ENCODE assay signal across 32 cellular contexts in genomic region chr3:55716044-55716443, GRCh38.
"Had no signal": no experiment of that assay in that cellular context is flagged by ENCODE, and none has a peak within 500 bp of the region (broad histone marks: within the 10 kb centered on the region; RNA-seq: fewer than 3 reads in every experiment).

No MANE protein-coding gene starts in this region.

- H3K9me3 ChIP-seq: adrenal gland, body of pancreas, breast epithelium had no signal

- H3K4me3 ChIP-seq: adrenal gland, body of pancreas, breast epithelium had no signal

- H3K36me3 ChIP-seq: adrenal gland, brain microvascular endothelial cell, breast epithelium had no signal

- ATAC-seq: activated CD8-positive, alpha-beta T cell treated with anti-CD3 and anti-CD28 coated beads for 36 hours; activated naive CD4-positive, alpha-beta T cell treated with anti-CD3 and anti-CD28 coated beads, Interleukin-2, amount 50 U/mL, for 72 hours; activated T-cell treated with anti-CD3 and anti-CD28 coated beads, Interleukin-2, amount 50 U/mL, for 4 hours; activated T-cell treated with anti-CD3 and anti-CD28 coated beads, Interleukin-2, amount 50 U/mL, for 72 hours; activated T-helper 17 cell treated with anti-CD3 and anti-CD28 coated beads, Interleukin-2, amount 50 U/mL, for 72 hours; body of pancreas had no signal

- H3K27me3 ChIP-seq: adrenal gland, body of pancreas, brain microvascular endothelial cell, breast epithelium had no signal

- DNase-seq: activated B cell treated with CpG ODN at 0.5 μM for 24 hours; activated CD4-positive, alpha-beta memory T cell treated with anti-CD3 and anti-CD28 coated beads for 36 hours; activated CD4-positive, alpha-beta T cell treated with anti-CD3 and anti-CD28 coated beads for 4 hours; activated CD4-positive, alpha-beta T cell treated with anti-CD3 and anti-CD28 coated beads, Interleukin-2, amount 10 ng/mL, durations not matched to agents 24 days and 14 days; activated CD4-positive, alpha-beta T cell treated with anti-CD3 and anti-CD28 coated beads, Interleukin-2, amount 50 U/mL, for 1 hour; activated CD4-positive, alpha-beta T cell treated with anti-CD3 and anti-CD28 coated beads, Interleukin-2, amount 50 U/mL, for 4 hours; activated CD4-positive, CD25-positive, alpha-beta regulatory T cell treated with anti-CD3 and anti-CD28 coated beads, Interleukin-2, amount 50 U/mL, for 72 hours; activated CD8-positive, alpha-beta memory T cell treated with anti-CD3 and anti-CD28 coated beads, Interleukin-2, amount 50 U/mL, for 4 hours; activated CD8-positive, alpha-beta T cell treated with anti-CD3 and anti-CD28 coated beads for 36 hours; activated effector memory CD4-positive, alpha-beta T cell treated with anti-CD3 and anti-CD28 coated beads, Interleukin-2, amount 50 U/mL, for 16 hours; activated gamma-delta T cell treated with Interleukin-2 at 50 U/mL for 16 hours; activated naive CD4-positive, alpha-beta T cell; activated naive CD4-positive, alpha-beta T cell treated with anti-CD3 and anti-CD28 coated beads for 36 hours; activated naive CD4-positive, alpha-beta T cell treated with anti-CD3 and anti-CD28 coated beads, Interleukin-2, amount 50 U/mL, for 16 hours; activated naive CD8-positive, alpha-beta T cell treated with anti-CD3 and anti-CD28 coated beads for 36 hours; activated T-cell treated with anti-CD3 and anti-CD28 coated beads for 4 hours; activated T-cell treated with anti-CD3 and anti-CD28 coated beads, Interleukin-2, amount 50 U/mL, for 1 hour; activated T-cell treated with anti-CD3 and anti-CD28 coated beads, Interleukin-2, amount 50 U/mL, for 4 hours; activated T-cell treated with anti-CD3 and anti-CD28 coated beads, Interleukin-2, amount 50 U/mL, for 72 hours; adrenal gland; amniotic stem cell; aorta; body of pancreas; brain microvascular endothelial cell; caudate nucleus; cerebellar nuclear complex; T-helper 1 cell; T-helper 2 cell; T-helper 9 cell had no signal

- H3K27ac ChIP-seq: adrenal gland, body of pancreas, brain microvascular endothelial cell, breast epithelium had no signal

- H3K4me1 ChIP-seq: adrenal gland, body of pancreas, breast epithelium had no signal
